In the genomic region with DNA sequence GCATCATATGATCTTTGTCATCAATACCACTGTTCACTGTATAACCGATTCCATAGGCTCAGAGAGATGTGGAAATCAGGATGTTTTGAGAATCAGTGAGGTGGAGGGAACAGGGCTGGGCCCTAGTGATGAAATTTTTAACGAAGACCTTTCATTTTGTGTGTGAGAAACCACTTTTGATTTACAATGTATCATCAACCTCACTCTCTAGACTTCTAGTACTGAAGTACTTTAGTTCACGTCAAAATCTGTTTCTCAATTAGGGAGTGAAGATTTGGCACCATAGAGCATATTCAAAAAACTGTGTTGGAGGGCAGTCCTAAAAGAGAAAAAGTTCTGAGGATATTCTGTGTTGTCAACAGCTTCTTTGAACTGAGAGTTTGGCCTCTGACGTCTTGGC, we compare ENCODE assay signal across 22 cellular contexts.
"Had no signal": no experiment of that assay in that cellular context is flagged by ENCODE, and none has a peak within 500 bp of the region (broad histone marks: within the 10 kb centered on the region; RNA-seq: fewer than 3 reads in every experiment).

No MANE protein-coding gene starts in this region.

- H3K9me3 Mint-ChIP-seq: activated CD4-positive, alpha-beta memory T cell treated with anti-CD3 and anti-CD28 coated beads for 36 hours; activated naive CD8-positive, alpha-beta T cell treated with anti-CD3 and anti-CD28 coated beads, Interleukin-2, amount 50 U/mL, for 24 hours; activated T-cell treated with anti-CD3 and anti-CD28 coated beads, Interleukin-2, amount 50 U/mL, for 4 hours; T-helper 1 cell treated with Interleukin-12 subunit alpha and Interleukin-12 subunit beta and Interleukin-4 antibody, amounts not matched to agents 30 μg/mL and 1 μg/mL, for 36 hours had no signal

- H3K27ac Mint-ChIP-seq: activated CD4-positive, alpha-beta memory T cell treated with anti-CD3 and anti-CD28 coated beads for 36 hours; activated CD4-positive, alpha-beta T cell treated with anti-CD3 and anti-CD28 coated beads, Interleukin-2, amount 10 ng/mL, durations not matched to agents 7 days and 5 days; activated naive CD4-positive, alpha-beta T cell treated with anti-CD3 and anti-CD28 coated beads, Interleukin-2, amount 50 U/mL, for 72 hours; T-helper 1 cell treated with Interleukin-12 subunit alpha and Interleukin-12 subunit beta and Interleukin-4 antibody, amounts not matched to agents 30 μg/mL and 1 μg/mL, for 36 hours had no signal

- ATAC-seq: body of pancreas, PC-3, SK-N-SH treated with all-trans-retinoic acid at 6 μM for 48 hours had no signal

- DNase-seq: activated CD4-positive, alpha-beta memory T cell treated with anti-CD3 and anti-CD28 coated beads for 36 hours; activated CD4-positive, alpha-beta T cell treated with anti-CD3 and anti-CD28 coated beads, Interleukin-2, amount 10 ng/mL, durations not matched to agents 7 days and 5 days; activated CD4-positive, CD25-positive, alpha-beta regulatory T cell treated with anti-CD3 and anti-CD28 coated beads, Interleukin-2, amount 50 U/mL, for 72 hours; activated CD8-positive, alpha-beta memory T cell treated with anti-CD3 and anti-CD28 coated beads, Interleukin-2, amount 50 U/mL, for 4 hours; activated naive CD8-positive, alpha-beta T cell treated with anti-CD3 and anti-CD28 coated beads, Interleukin-2, amount 50 U/mL, for 24 hours; activated T-cell treated with anti-CD3 and anti-CD28 coated beads, Interleukin-2, amount 50 U/mL, for 4 hours; amniotic stem cell; body of pancreas; central memory CD4-positive, alpha-beta T cell; NCI-H1105; NCI-H1436; NCI-H1694 treated with DMSO at 0.1 percent for 48 hours; NCI-H2029 treated with DMSO at 0.1 percent for 48 hours; NCI-H345; NCI-H510A; NCI-H526 treated with DMSO at 0.1 percent for 48 hours; NK-92 treated with Interleukin-12 subunit alpha and Interleukin-12 subunit beta, amount 100 ng/mL, for 24 hours; SHP77 had no signal

- H3K27me3 Mint-ChIP-seq: activated CD4-positive, alpha-beta memory T cell treated with anti-CD3 and anti-CD28 coated beads for 36 hours; activated CD4-positive, alpha-beta T cell treated with anti-CD3 and anti-CD28 coated beads, Interleukin-2, amount 10 ng/mL, durations not matched to agents 7 days and 5 days; activated naive CD8-positive, alpha-beta T cell treated with anti-CD3 and anti-CD28 coated beads, Interleukin-2, amount 50 U/mL, for 24 hours had no signal

- H3K4me3 Mint-ChIP-seq: activated CD4-positive, alpha-beta memory T cell treated with anti-CD3 and anti-CD28 coated beads for 36 hours; activated CD4-positive, alpha-beta T cell treated with anti-CD3 and anti-CD28 coated beads, Interleukin-2, amount 10 ng/mL, durations not matched to agents 7 days and 5 days; activated naive CD8-positive, alpha-beta T cell treated with anti-CD3 and anti-CD28 coated beads, Interleukin-2, amount 50 U/mL, for 24 hours; activated T-cell treated with anti-CD3 and anti-CD28 coated beads, Interleukin-2, amount 50 U/mL, for 4 hours; T-helper 1 cell treated with Interleukin-12 subunit alpha and Interleukin-12 subunit beta and Interleukin-4 antibody, amounts not matched to agents 30 μg/mL and 1 μg/mL, for 36 hours had no signal
